Comparison of ENCODE assay signal across 8 cellular contexts in the genomic region with DNA sequence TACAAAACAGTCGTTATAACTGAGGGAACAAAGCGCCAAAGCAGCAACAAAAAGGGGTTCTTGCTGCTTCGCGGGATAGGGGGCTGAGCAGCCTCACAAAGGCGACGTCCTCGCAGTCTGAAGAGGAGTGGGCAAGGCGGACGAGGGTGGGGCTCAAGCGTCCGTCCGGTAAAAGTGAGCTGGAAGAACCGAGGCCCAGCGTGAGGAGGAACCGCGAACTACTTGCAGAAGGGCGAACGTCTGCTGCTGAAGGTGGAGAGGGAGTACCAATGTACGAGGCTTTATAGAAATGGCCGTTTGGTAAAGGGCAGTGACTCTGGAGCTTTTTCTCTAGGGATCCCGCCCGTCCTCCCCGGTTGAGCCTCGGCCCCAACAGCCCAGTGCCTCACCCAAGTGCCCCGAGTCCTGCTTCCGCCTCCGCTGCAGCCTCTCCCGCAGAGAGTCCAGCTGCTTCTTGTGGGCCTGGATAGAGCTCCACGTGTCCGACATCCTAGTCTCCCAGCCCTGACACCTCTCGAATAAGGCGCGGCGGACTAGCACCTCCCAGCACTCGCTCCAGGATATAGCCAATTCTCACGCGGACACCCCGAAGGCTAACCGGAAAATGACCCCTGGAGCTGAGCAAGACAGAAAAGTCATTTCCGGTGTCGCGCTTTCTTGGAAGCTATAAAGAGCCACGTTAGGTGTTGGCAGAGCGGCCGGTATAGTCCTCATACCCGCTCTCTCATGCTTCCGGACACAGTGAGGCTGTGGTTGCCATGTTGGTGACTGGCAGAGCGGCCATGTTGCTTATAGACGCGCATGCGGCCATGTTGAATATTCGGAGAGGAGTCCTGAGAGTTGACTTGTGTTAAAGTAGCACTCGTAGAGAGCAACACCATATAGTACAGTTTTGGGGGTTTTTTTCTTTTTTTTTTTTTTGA. TPM values are rescaled to one million over a fixed set of nuclear protein-coding genes. Genes with fewer than 3 reads are reported as not detected.
DNase-seq lines count a peak whose midpoint lies in the region; ATAC-seq lines count a peak whose summit lies in the region.

A gene (minus strand): TSS at position 606 of the 923 bp plus-strand sequence. CDS start 117 bp downstream, at position 489.

- DNase-seq in NCI-H1092 treated with DMSO at 0.1 percent for 48 hours (lab: John Stamatoyannopoulos, UW) (peak; percentile 99), SKM-1 (lab: John Stamatoyannopoulos, UW; ENCODE audit: unreplicated experiment) (peak; percentile 82), glomerular endothelial cell (ENCODE audit: extremely low read depth, low read depth, low spot score) (peak; percentile 97), occipital lobe (lab: John Stamatoyannopoulos, UW) (peak; percentile 98)
- peak; percentile 86 to 96 for DNase-seq in activated naive CD4-positive, alpha-beta T cell treated with anti-CD3 and anti-CD28 coated beads, Interleukin-2, amount 50 U/mL, for 72 hours (ENCODE audit: low spot score in 2 of 2)

- peak within 1 kb of the TSS; percentile 22 for H3K27ac ChIP-seq in temporal lobe (ENCODE audit: low read depth, low read length)

- no peaks in the 10 kb centered on the region for H3K9me3 Mint-ChIP-seq in activated naive CD4-positive, alpha-beta T cell treated with anti-CD3 and anti-CD28 coated beads, Interleukin-2, amount 50 U/mL, for 72 hours

- peak within 1 kb of the TSS; percentile 93 to 95 for H3K27ac Mint-ChIP-seq in activated naive CD4-positive, alpha-beta T cell treated with anti-CD3 and anti-CD28 coated beads, Interleukin-2, amount 50 U/mL, for 72 hours

- H3K36me3 Mint-ChIP-seq in activated naive CD4-positive, alpha-beta T cell treated with anti-CD3 and anti-CD28 coated beads, Interleukin-2, amount 50 U/mL, for 72 hours, result peaks cover 20 to 42% of the 10 kb centered on the region in 2 donors

- peak within 1 kb of the TSS; percentile 91 for H3K4me3 ChIP-seq in GM08714 (ENCODE audit: low read length)

- ATAC-seq in HG02610 (IDR thresholded peaks at IDR 0.05; ENCODE audit: unreplicated experiment), result peak; percentile 98
- ATAC-seq in activated naive CD4-positive, alpha-beta T cell treated with anti-CD3 and anti-CD28 coated beads, Interleukin-2, amount 50 U/mL, for 72 hours, result peak; percentile 98 to 99

RNA-seq across cellular contexts. Expression of the gene that starts here (rescaled TPM):
- 10 to 100 TPM; 60.6 to 74.9 TPM for total RNA-seq in activated naive CD4-positive, alpha-beta T cell treated with anti-CD3 and anti-CD28 coated beads, Interleukin-2, amount 50 U/mL, for 72 hours
- total RNA-seq in glomerular endothelial cell (45.0 and 49.8 TPM in 2 replicates), occipital lobe (87.8 TPM), temporal lobe (46.7 TPM)

Comparison
In these comparisons a context has a peak if more than half of its experiments do, and no peak if none do; other contexts are left out.
1. Peak in every context shown above with its lines: DNase-seq, ATAC-seq, H3K4me3 ChIP-seq and H3K27ac ChIP-seq.